ENCODE assay signal across 11 cellular contexts in genomic region chr9:117276444-117276843, GRCh38.
"Had no signal": no experiment of that assay in that cellular context is flagged by ENCODE, and none has a peak within 500 bp of the region (broad histone marks: within the 10 kb centered on the region; RNA-seq: fewer than 3 reads in every experiment).

No MANE protein-coding gene starts in this region.

- H3K27ac ChIP-seq: esophagus muscularis mucosa, parathyroid adenoma, thyroid gland, uterus, WERI-Rb-1 had no signal

- H3K4me3 Mint-ChIP-seq: activated CD4-positive, alpha-beta T cell treated with anti-CD3 and anti-CD28 coated beads for 36 hours; activated CD8-positive, alpha-beta T cell treated with anti-CD3 and anti-CD28 coated beads for 36 hours; naive thymus-derived CD4-positive, alpha-beta T cell had no signal

- H3K27me3 ChIP-seq: esophagus muscularis mucosa, thyroid gland, uterus had no signal

- DNase-seq: activated CD4-positive, alpha-beta T cell treated with anti-CD3 and anti-CD28 coated beads for 36 hours; activated CD8-positive, alpha-beta memory T cell treated with anti-CD3 and anti-CD28 coated beads, Interleukin-2, amount 50 U/mL, for 4 hours; activated CD8-positive, alpha-beta T cell treated with anti-CD3 and anti-CD28 coated beads for 36 hours; activated naive CD4-positive, alpha-beta T cell treated with Interleukin-2 at 50 U/mL for 16 hours; naive thymus-derived CD4-positive, alpha-beta T cell; small intestine; thyroid gland; uterus; WERI-Rb-1 had no signal

- H3K27ac Mint-ChIP-seq: activated CD4-positive, alpha-beta T cell treated with anti-CD3 and anti-CD28 coated beads for 36 hours; activated CD8-positive, alpha-beta T cell treated with anti-CD3 and anti-CD28 coated beads for 36 hours; naive thymus-derived CD4-positive, alpha-beta T cell had no signal

- H3K9me3 ChIP-seq: esophagus muscularis mucosa, thyroid gland, uterus had no signal

- H3K27me3 Mint-ChIP-seq: activated CD4-positive, alpha-beta T cell treated with anti-CD3 and anti-CD28 coated beads for 36 hours; activated CD8-positive, alpha-beta T cell treated with anti-CD3 and anti-CD28 coated beads for 36 hours had no signal

- ATAC-seq: activated CD4-positive, alpha-beta T cell treated with anti-CD3 and anti-CD28 coated beads for 36 hours; activated CD8-positive, alpha-beta T cell treated with anti-CD3 and anti-CD28 coated beads for 36 hours; naive thymus-derived CD4-positive, alpha-beta T cell had no signal

- H3K4me1 Mint-ChIP-seq: activated CD4-positive, alpha-beta T cell treated with anti-CD3 and anti-CD28 coated beads for 36 hours; naive thymus-derived CD4-positive, alpha-beta T cell had no signal

- H3K36me3 Mint-ChIP-seq: naive thymus-derived CD4-positive, alpha-beta T cell had no signal
